8 cellular contexts compared by ENCODE assay signal in the genomic region with DNA sequence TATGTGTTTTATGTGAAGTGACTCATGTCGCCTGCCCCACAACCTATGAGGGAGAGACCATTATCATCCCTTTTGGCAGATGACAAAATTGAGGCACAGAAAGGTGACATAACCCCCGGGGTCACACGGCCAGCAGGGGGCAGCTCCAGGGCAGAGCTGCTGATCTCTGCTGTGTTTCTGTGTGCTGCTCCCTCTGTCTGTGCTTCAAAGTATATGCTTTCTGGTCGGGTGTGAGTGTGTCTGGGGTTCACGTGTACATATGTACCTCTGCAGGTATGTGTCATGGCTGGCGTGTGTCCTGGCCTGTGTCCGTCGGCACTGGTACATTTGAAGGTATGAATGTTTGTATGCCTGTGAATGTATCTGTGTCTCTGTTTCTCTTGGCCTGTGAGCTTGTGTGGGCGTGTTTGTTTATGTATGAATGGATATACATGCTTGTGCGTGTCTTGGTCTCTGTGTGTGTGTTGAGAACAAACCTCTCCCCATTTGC. TPM values are rescaled to one million over a fixed set of nuclear protein-coding genes. Genes with fewer than 3 reads are reported as not detected.
A peak's percentile ranks its signal among the peaks of the same experiment; 100 is the strongest.
DNase-seq lines count a peak whose midpoint lies in the region; ATAC-seq and TF ChIP-seq lines count a peak whose summit lies in the region.

No MANE protein-coding gene starts in this region.

- H3K4me3 ChIP-seq in AG04450 (ENCODE audit: low read depth, low read length) = no peak overlapping the region

- H3K27ac Mint-ChIP-seq in osteocyte (ENCODE audit: unreplicated experiment) = no peak overlapping the region

- no peaks in the 10 kb centered on the region for H3K27me3 Mint-ChIP-seq in osteocyte (ENCODE audit: unreplicated experiment)

- H3K27ac ChIP-seq in AG04450 (ENCODE audit: low read depth, low read length) (no peak overlapping the region), epithelial cell of prostate (peak overlapping the region; percentile 97)

- ATAC-seq in GM19043 (IDR thresholded peaks at IDR 0.05; ENCODE audit: low read depth, unreplicated experiment) = peak; percentile 36
- ATAC-seq in GM18511 (IDR thresholded peaks at IDR 0.05; ENCODE audit: unreplicated experiment) = no peak
- no peak for ATAC-seq in HG02678 (IDR thresholded peaks at IDR 0.05; ENCODE audit: unreplicated experiment)

- H3K4me1 Mint-ChIP-seq in osteocyte (ENCODE audit: unreplicated experiment) = peaks cover 25% of the 10 kb centered on the region

- DNase-seq in AG04450 (ENCODE audit: low read depth, low spot score) (no peak), NCI-H526 treated with DMSO at 0.1 percent for 48 hours (lab: John Stamatoyannopoulos, UW) (peak; percentile 43), epithelial cell of prostate (ENCODE audit: low read depth, low spot score) (peak; percentile 98), osteocyte (ENCODE audit: extremely low spot score, unreplicated experiment) (no peak)
- peak; percentile 38 to 66 for DNase-seq in activated CD8-positive, alpha-beta memory T cell treated with anti-CD3 and anti-CD28 coated beads for 1 hour (ENCODE audit: extremely low read depth in 1 of 2, low read depth in 1 of 2)

- peaks cover 10% of the 10 kb centered on the region for H3K9me3 ChIP-seq in AG04450 (ENCODE audit: control insufficient read depth, insufficient read depth, low read length)

- CTCF ChIA-PET in AG04450 (lab: Charles Lee) = interaction anchor here (0.7 to 2.2 kb wide), 7 partner anchors 10 to 123 kb away, joined by 3 to 7 read pairs (median 4); no protein-coding TSS in a partner anchor

- TF ChIP-seq CTCF in AG04450 (IDR thresholded peaks at IDR 0.05; ENCODE audit: low read depth, low read length) (peak; percentile 70), osteocyte (IDR thresholded peaks at IDR 0.05) (peak; percentile 36)

- H3K4me3 Mint-ChIP-seq in osteocyte (ENCODE audit: unreplicated experiment) = no peak overlapping the region

- no peaks in the 10 kb centered on the region for H3K36me3 Mint-ChIP-seq in osteocyte (ENCODE audit: unreplicated experiment)

- no peaks in the 10 kb centered on the region for H3K9me3 Mint-ChIP-seq in osteocyte (ENCODE audit: unreplicated experiment)

- POLR2A ChIA-PET in AG04450 (lab: Yijun Ruan, JAX) = interaction anchor here (0.7 kb wide), 1 partner anchor 306 kb away, joined by 5 read pairs; no protein-coding TSS in a partner anchor

- H3K27me3 ChIP-seq in AG04450 (ENCODE audit: control insufficient read depth, insufficient read depth, low read length) = peaks cover 4% of the 10 kb centered on the region

RNA-seq across cellular contexts. Expression of gene LIPE, which starts 7.1 kb away (rescaled TPM):
- polyA plus RNA-seq in AG04450 (2011; rRNA removed) = 1.5 and 2.0 TPM in 2 replicates
- 1.4 and 3.7 TPM in 2 replicates for polyA minus RNA-seq in AG04450 (2011; rRNA and poly(A)+ RNA removed)
- 7.6 and 8.4 TPM in 2 replicates for total RNA-seq in osteocyte

RNA-seq across cellular contexts. Expression of gene CXCL17, which starts 22.6 kb away (rescaled TPM):
- not detected in 2 replicates for polyA plus RNA-seq in AG04450 (2011; rRNA removed)
- polyA minus RNA-seq in AG04450 (2011; rRNA and poly(A)+ RNA removed) = not detected in 2 replicates
- not detected in 2 replicates for total RNA-seq in osteocyte

RNA-seq across cellular contexts. Expression of gene CNFN, which starts 30.0 kb away (rescaled TPM):
- 0.20 TPM in 1 of 2 replicates, not detected in the other for polyA plus RNA-seq in AG04450 (2011; rRNA removed)
- polyA minus RNA-seq in AG04450 (2011; rRNA and poly(A)+ RNA removed) = not detected in 2 replicates
- total RNA-seq in osteocyte = not detected in 2 replicates

Comparison
In these comparisons a context has a peak if more than half of its experiments do, and no peak if none do; other contexts are left out.
1. DNase-seq: peak in NCI-H526 treated with DMSO at 0.1 percent for 48 hours (single experiment), activated CD8-positive, alpha-beta memory T cell treated with anti-CD3 and anti-CD28 coated beads for 1 hour (2 of 2) and epithelial cell of prostate (single experiment); none in AG04450 (single experiment) and osteocyte (single experiment).